18 cellular contexts compared by ENCODE assay signal in genomic region chr15:88785217-88785616, GRCh38.
"Had no signal": no experiment of that assay in that cellular context is flagged by ENCODE, and none has a peak within 500 bp of the region (broad histone marks: within the 10 kb centered on the region; RNA-seq: fewer than 3 reads in every experiment).

No MANE protein-coding gene starts in this region.

- DNase-seq: colonic mucosa; dermis blood vessel endothelial cell; effector CD4-positive, alpha-beta T cell; effector memory CD4-positive, alpha-beta T cell; foreskin keratinocyte; heart left ventricle; hypothalamus; kidney; kidney glomerular epithelial cell; left colon; left ventricle myocardium inferior; mammary epithelial cell; mesendoderm; midbrain had no signal

- ATAC-seq: foreskin keratinocyte, gastroesophageal sphincter, heart left ventricle, left colon, left lobe of liver had no signal

- FAIRE-seq: endothelial cell of umbilical vein, islet of Langerhans, kidney had no signal
